Comparison of ENCODE assay signal across 8 cellular contexts in the genomic region with DNA sequence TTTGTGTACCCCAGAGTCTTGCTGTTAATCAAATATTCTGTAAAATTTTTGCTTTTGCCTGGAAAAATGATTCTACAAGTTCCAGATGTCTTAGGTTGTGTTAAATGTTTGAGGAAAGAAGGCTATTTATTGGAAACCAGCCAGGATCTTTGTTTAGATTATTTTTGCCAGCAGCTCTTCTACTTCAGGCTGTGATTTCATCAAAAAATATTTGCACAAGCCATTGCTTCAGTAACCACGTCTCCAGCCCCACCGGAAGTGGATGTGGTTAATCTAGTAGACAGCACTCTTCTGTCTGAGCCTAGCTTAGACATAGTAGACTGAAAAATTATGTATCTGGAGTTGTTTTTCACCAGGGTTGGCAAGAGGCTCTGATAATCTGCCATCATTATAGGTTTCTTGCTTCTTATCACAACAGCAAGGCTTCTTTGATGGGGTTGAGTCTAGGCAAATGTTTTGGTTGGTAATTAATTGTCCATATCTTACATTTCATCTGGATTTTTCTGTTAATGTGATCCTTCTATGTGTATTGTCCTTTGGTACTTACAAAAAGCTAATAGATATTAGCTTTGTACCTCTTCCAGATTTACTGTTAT. TPM values are rescaled to one million over a fixed set of nuclear protein-coding genes. Genes with fewer than 3 reads are reported as not detected.
A peak's percentile ranks its signal among the peaks of the same experiment; 100 is the strongest.
DNase-seq lines count a peak whose midpoint lies in the region; ATAC-seq and TF ChIP-seq lines count a peak whose summit lies in the region.

No MANE protein-coding gene starts in this region.

- H3K4me2 ChIP-seq in trophoblast cell (ENCODE audit: low read length): no peak overlapping the region

- no peak overlapping the region for H3K4me3 ChIP-seq in esophagus squamous epithelium
- no peak overlapping the region for H3K4me3 ChIP-seq in trophoblast cell (ENCODE audit: low read depth, low read length)

- no peak overlapping the region for H3K18ac ChIP-seq in trophoblast cell (ENCODE audit: low read length)

- H3K14ac ChIP-seq in trophoblast cell (ENCODE audit: low read length): no peak overlapping the region

- no peak overlapping the region for H2BK120ac ChIP-seq in trophoblast cell (ENCODE audit: insufficient read depth, low read length, poor library complexity)

- H3K23ac ChIP-seq in trophoblast cell (ENCODE audit: low read length): no peak overlapping the region

- TF ChIP-seq POLR2A in esophagus squamous epithelium (IDR thresholded peaks at IDR 0.05): no peak

- H3K4me3 Mint-ChIP-seq in activated CD8-positive, alpha-beta T cell treated with anti-CD3 and anti-CD28 coated beads, Interleukin-2, amount 10 ng/mL, durations not matched to agents 7 days and 5 days: peak overlapping the region; percentile 57

- CTCF ChIA-PET in activated CD8-positive, alpha-beta T cell treated with anti-CD3 and anti-CD28 coated beads, Interleukin-2, amount 10 ng/mL, durations not matched to agents 7 days and 5 days (lab: Charles Lee): interaction anchor here (1.1 to 9.8 kb wide), 9 partner anchors 9 to 1185 kb away, joined by 3 to 129 read pairs (median 6); partner anchors contain the start of genes KCTD16 and YIPF5

- POLR2A ChIA-PET in activated CD8-positive, alpha-beta T cell treated with anti-CD3 and anti-CD28 coated beads, Interleukin-2, amount 10 ng/mL, durations not matched to agents 7 days and 5 days (lab: Charles Lee): interaction anchor here (0.9 to 2.4 kb wide), 4 partner anchors 18 to 1185 kb away, joined by 3 to 28 read pairs (median 6); partner anchors contain the start of genes KCTD16 and YIPF5

- H4K8ac ChIP-seq in trophoblast cell (ENCODE audit: low read depth, low read length): no peak overlapping the region

- no peaks in the 10 kb centered on the region for H3K79me1 ChIP-seq in trophoblast cell (ENCODE audit: low read length)

- no peak overlapping the region for H3K4ac ChIP-seq in trophoblast cell (ENCODE audit: low read depth, low read length)

- H3K9ac ChIP-seq in trophoblast cell (ENCODE audit: low read length): no peak overlapping the region

- H3K4me1 Mint-ChIP-seq in activated CD8-positive, alpha-beta T cell treated with anti-CD3 and anti-CD28 coated beads, Interleukin-2, amount 10 ng/mL, durations not matched to agents 7 days and 5 days (ENCODE audit: low read depth): peaks cover 72% of the 10 kb centered on the region

- WGBS in esophagus squamous epithelium, 2 donors: 3 to 5% methylated on average over 2 of the region's 2 CpGs
- no CpG with 5 or more reads among the region's 2 CpGs for WGBS in trophoblast cell (ENCODE audit: extremely low coverage, insufficient coverage, insufficient read length)

- intact Hi-C loops in esophagus squamous epithelium (cut with DNase I): no loop called here

- H4K12ac ChIP-seq in trophoblast cell (ENCODE audit: low read depth, low read length): no peak overlapping the region

- no peak overlapping the region for H2BK12ac ChIP-seq in trophoblast cell (ENCODE audit: low read length)

- no peak for TF ChIP-seq CTCF in esophagus squamous epithelium (IDR thresholded peaks at IDR 0.05)

- DNase-seq in NK-92 treated with Interleukin-12 subunit alpha and Interleukin-12 subunit beta, amount 100 ng/mL, for 24 hours (lab: John Stamatoyannopoulos, UW): peak; percentile 63
- DNase-seq in NK-92 (lab: John Stamatoyannopoulos, UW; ENCODE audit: unreplicated experiment) (no peak), NCI-H446 treated with DMSO at 0.1 percent for 48 hours (lab: John Stamatoyannopoulos, UW) (peak; percentile 16), esophagus squamous epithelium (lab: John Stamatoyannopoulos, UW) (peak; percentile 24), trophoblast cell (no peak)
- DNase-seq in activated CD8-positive, alpha-beta T cell treated with anti-CD3 and anti-CD28 coated beads, Interleukin-2, amount 10 ng/mL, durations not matched to agents 7 days and 5 days: peak; percentile 92
- DNase-seq in stimulated activated CD4-positive, alpha-beta T cell treated with anti-CD3 and anti-CD28 coated beads, Interleukin-12 subunit alpha, Interleukin-12 subunit beta, amount 100 ng/mL, for 4 hours: peak; percentile 42

- H3K9me3 ChIP-seq in esophagus squamous epithelium (no peaks in the 10 kb centered on the region), trophoblast cell (ENCODE audit: insufficient read depth, low read depth, low read length) (no peaks in the 10 kb centered on the region)

- H3K9me3 Mint-ChIP-seq in activated CD8-positive, alpha-beta T cell treated with anti-CD3 and anti-CD28 coated beads, Interleukin-2, amount 10 ng/mL, durations not matched to agents 7 days and 5 days (ENCODE audit: insufficient read depth): no peaks in the 10 kb centered on the region

- H3K36me3 ChIP-seq in esophagus squamous epithelium (no peaks in the 10 kb centered on the region), trophoblast cell (ENCODE audit: control insufficient read depth in 1 of 2, insufficient read depth in 2 of 2, low read length in 2 of 2) (no peaks in the 10 kb centered on the region)

- no peaks in the 10 kb centered on the region for H3K79me2 ChIP-seq in trophoblast cell (ENCODE audit: control insufficient read depth, insufficient read depth, low read length, poor library complexity)

- H4K91ac ChIP-seq in trophoblast cell (ENCODE audit: low read depth, low read length): no peak overlapping the region

- peak; percentile 69 for ATAC-seq in HG02938 (IDR thresholded peaks at IDR 0.05; ENCODE audit: unreplicated experiment)
- ATAC-seq in activated CD8-positive, alpha-beta T cell treated with anti-CD3 and anti-CD28 coated beads, Interleukin-2, amount 10 ng/mL, durations not matched to agents 7 days and 5 days: peak; percentile 74

- no peak overlapping the region for H2AK5ac ChIP-seq in trophoblast cell (ENCODE audit: low read length)

- H2BK5ac ChIP-seq in trophoblast cell (ENCODE audit: low read depth, low read length, poor library complexity): no peak overlapping the region

- H3K4me1 ChIP-seq in esophagus squamous epithelium: peaks cover 0 to 28% (median 5%) of the 10 kb centered on the region in 3 donors
- H3K4me1 ChIP-seq in trophoblast cell (ENCODE audit: control insufficient read depth in 1 of 2, insufficient read depth in 2 of 2, low read length in 2 of 2): no peaks in the 10 kb centered on the region

- peak overlapping the region; percentile 84 for H3K27ac Mint-ChIP-seq in activated CD8-positive, alpha-beta T cell treated with anti-CD3 and anti-CD28 coated beads, Interleukin-2, amount 10 ng/mL, durations not matched to agents 7 days and 5 days

- H3K27me3 Mint-ChIP-seq in activated CD8-positive, alpha-beta T cell treated with anti-CD3 and anti-CD28 coated beads, Interleukin-2, amount 10 ng/mL, durations not matched to agents 7 days and 5 days (ENCODE audit: low read depth): no peaks in the 10 kb centered on the region

- H3K27me3 ChIP-seq in esophagus squamous epithelium: no peaks in the 10 kb centered on the region
- no peaks in the 10 kb centered on the region for H3K27me3 ChIP-seq in trophoblast cell (ENCODE audit: insufficient read depth, low read length)

- H3K27ac ChIP-seq in esophagus squamous epithelium (peak overlapping the region in 3 of 4 donors; percentile 31 to 54 (median 37)), trophoblast cell (ENCODE audit: low read depth, low read length) (no peak overlapping the region)

- no peaks in the 10 kb centered on the region for H3K36me3 Mint-ChIP-seq in activated CD8-positive, alpha-beta T cell treated with anti-CD3 and anti-CD28 coated beads, Interleukin-2, amount 10 ng/mL, durations not matched to agents 7 days and 5 days (ENCODE audit: low read depth)

- H2AFZ ChIP-seq in trophoblast cell (ENCODE audit: insufficient read depth, low read length, poor library complexity): no peak overlapping the region

RNA-seq across cellular contexts. Expression of gene KCTD16, which starts 17.1 kb away (rescaled TPM):
- total RNA-seq in activated CD8-positive, alpha-beta T cell treated with anti-CD3 and anti-CD28 coated beads, Interleukin-2, amount 10 ng/mL, durations not matched to agents 7 days and 5 days: under 1 TPM in 1 of 2 experiments, not detected in 1; 0.08 TPM
- total RNA-seq in esophagus squamous epithelium: not detected
- 0.21 and 0.23 TPM in 2 replicates for polyA plus RNA-seq in trophoblast cell (2013)

RNA-seq across cellular contexts. Expression of gene YIPF5, which starts 17.3 kb away (rescaled TPM):
- total RNA-seq in activated CD8-positive, alpha-beta T cell treated with anti-CD3 and anti-CD28 coated beads, Interleukin-2, amount 10 ng/mL, durations not matched to agents 7 days and 5 days: 10 to 100 TPM; 35.2 to 38.1 TPM
- total RNA-seq in esophagus squamous epithelium: 10 to 100 TPM; 29.4 to 49.7 (median 37.8) TPM
- polyA plus RNA-seq in trophoblast cell (2013): 53.5 and 56.6 TPM in 2 replicates

Comparison
In these comparisons a context has a peak if more than half of its experiments do, and no peak if none do; other contexts are left out.
1. DNase-seq: peak in NK-92 treated with Interleukin-12 subunit alpha and Interleukin-12 subunit beta, amount 100 ng/mL, for 24 hours (single experiment), NCI-H446 treated with DMSO at 0.1 percent for 48 hours (single experiment), activated CD8-positive, alpha-beta T cell treated with anti-CD3 and anti-CD28 coated beads, Interleukin-2, amount 10 ng/mL, durations not matched to agents 7 days and 5 days (single experiment), esophagus squamous epithelium (single experiment) and stimulated activated CD4-positive, alpha-beta T cell treated with anti-CD3 and anti-CD28 coated beads, Interleukin-12 subunit alpha, Interleukin-12 subunit beta, amount 100 ng/mL, for 4 hours (single experiment); none in NK-92 (single experiment) and trophoblast cell (0 of 2).